In genomic region chr3:122353901-122354401, GRCh38 we compare ENCODE assay signal across 16 cellular contexts. TPM values are rescaled to one million over a fixed set of nuclear protein-coding genes. Genes with fewer than 3 reads are reported as not detected.
"Had no signal": no experiment of that assay in that cellular context is flagged by ENCODE, and none has a peak within 500 bp of the region (broad histone marks: within the 10 kb centered on the region; RNA-seq: fewer than 3 reads in every experiment).

No MANE protein-coding gene starts in this region.

- DNase-seq: activated CD4-positive, alpha-beta T cell treated with anti-CD3 and anti-CD28 coated beads, Interleukin-2, amount 50 U/mL, for 48 hours; activated naive CD4-positive, alpha-beta T cell treated with anti-CD3 and anti-CD28 coated beads for 36 hours; activated naive CD8-positive, alpha-beta T cell treated with anti-CD3 and anti-CD28 coated beads, Interleukin-2, amount 50 U/mL, for 24 hours; activated T-cell treated with anti-CD3 and anti-CD28 coated beads, Interleukin-2, amount 50 U/mL, for 1 hour; aorta; endodermal cell; midbrain; stimulated activated CD4-positive, alpha-beta T cell treated with anti-CD3 and anti-CD28 coated beads, Interleukin-12 subunit alpha, Interleukin-12 subunit beta, amount 100 ng/mL, for 4 hours; stimulated activated CD4-positive, alpha-beta T cell treated with anti-CD3 and anti-CD28 coated beads, Interleukin-2, amount 100 ng/mL, for 24 hours had no signal

- H3K27me3 Mint-ChIP-seq: activated naive CD8-positive, alpha-beta T cell treated with anti-CD3 and anti-CD28 coated beads, Interleukin-2, amount 50 U/mL, for 24 hours had no signal

- H3K4me3 Mint-ChIP-seq: activated naive CD4-positive, alpha-beta T cell treated with anti-CD3 and anti-CD28 coated beads for 36 hours; activated naive CD8-positive, alpha-beta T cell treated with anti-CD3 and anti-CD28 coated beads, Interleukin-2, amount 50 U/mL, for 24 hours; endodermal cell; neural crest cell; T-helper 2 cell treated with Interferon-gamma antibody and Interleukin-4, amounts not matched to agents 5 μg/mL and 100 μg/mL, for 36 hours had no signal

- H3K4me3 ChIP-seq: lung had no signal

- H3K27ac Mint-ChIP-seq: activated naive CD4-positive, alpha-beta T cell treated with anti-CD3 and anti-CD28 coated beads for 36 hours; activated naive CD8-positive, alpha-beta T cell treated with anti-CD3 and anti-CD28 coated beads, Interleukin-2, amount 50 U/mL, for 24 hours; activated T-helper 2 cell treated with anti-CD3 and anti-CD28 coated beads, Interferon-gamma antibody, Interleukin-2, Interleukin-4, amounts not matched to agents 10 μg/mL and 5 μg/mL and 100 μg/mL, durations not matched to agents 14 hours and 24 hours and 36 hours; endodermal cell; T-helper 2 cell treated with Interferon-gamma antibody and Interleukin-4, amounts not matched to agents 5 μg/mL and 100 μg/mL, for 36 hours had no signal

- ATAC-seq: activated naive CD8-positive, alpha-beta T cell treated with anti-CD3 and anti-CD28 coated beads, Interleukin-2, amount 50 U/mL, for 24 hours; sciatic nerve had no signal

- H3K4me1 Mint-ChIP-seq: activated naive CD8-positive, alpha-beta T cell treated with anti-CD3 and anti-CD28 coated beads, Interleukin-2, amount 50 U/mL, for 24 hours; endodermal cell; neural crest cell had no signal

- H3K9me3 Mint-ChIP-seq: activated naive CD4-positive, alpha-beta T cell treated with anti-CD3 and anti-CD28 coated beads for 36 hours; activated naive CD8-positive, alpha-beta T cell treated with anti-CD3 and anti-CD28 coated beads, Interleukin-2, amount 50 U/mL, for 24 hours; activated T-helper 2 cell treated with anti-CD3 and anti-CD28 coated beads, Interferon-gamma antibody, Interleukin-2, Interleukin-4, amounts not matched to agents 10 μg/mL and 5 μg/mL and 100 μg/mL, durations not matched to agents 14 hours and 24 hours and 36 hours; endodermal cell; neural crest cell; T-helper 2 cell treated with Interferon-gamma antibody and Interleukin-4, amounts not matched to agents 5 μg/mL and 100 μg/mL, for 36 hours had no signal

RNA-seq across cellular contexts. Expression of gene CSTA, which starts 28.9 kb away (rescaled TPM):
- total RNA-seq: activated naive CD4-positive, alpha-beta T cell treated with anti-CD3 and anti-CD28 coated beads for 36 hours; activated T-helper 2 cell treated with anti-CD3 and anti-CD28 coated beads, Interferon-gamma antibody, Interleukin-2, Interleukin-4, amounts not matched to agents 10 μg/mL and 5 μg/mL and 100 μg/mL, durations not matched to agents 14 hours and 24 hours and 36 hours; dermis microvascular lymphatic vessel endothelial cell; endodermal cell; neural crest cell; osteocyte had no signal
